9 cellular contexts compared by ENCODE assay signal in genomic region chr4:972651-973424, GRCh38. TPM values are rescaled to one million over a fixed set of nuclear protein-coding genes. Genes with fewer than 3 reads are reported as not detected.
DNase-seq lines count a peak whose midpoint lies in the region; TF ChIP-seq lines count a peak whose summit lies in the region.
"Had no signal": no experiment of that assay in that cellular context is flagged by ENCODE, and none has a peak within 500 bp of the region (broad histone marks: within the 10 kb centered on the region; RNA-seq: fewer than 3 reads in every experiment).

No MANE protein-coding gene starts in this region.

- CTCF ChIA-PET in PC-9 (lab: Charles Lee), result no interaction called here
- CTCF ChIA-PET in activated naive CD4-positive, alpha-beta T cell treated with anti-CD3 and anti-CD28 coated beads for 36 hours (lab: Charles Lee), result no interaction called here

- TF ChIP-seq CTCF in HFF-Myc (IDR thresholded peaks at IDR 0.05; ENCODE audit: low read depth, low read length, missing control alignments), result no peak
- TF ChIP-seq CTCF in PC-9 (conservative IDR thresholded peaks at IDR 0.05), result no peak
- TF ChIP-seq CTCF in hepatocyte (IDR thresholded peaks at IDR 0.05; ENCODE audit: poor library complexity), result no peak
- no peak for TF ChIP-seq CTCF in spleen (IDR thresholded peaks at IDR 0.05 in 8 of 11, conservative IDR thresholded peaks at IDR 0.05 in 3 of 11)

- no peaks in the 10 kb centered on the region for H3K27me3 Mint-ChIP-seq in activated naive CD4-positive, alpha-beta T cell treated with anti-CD3 and anti-CD28 coated beads for 36 hours (ENCODE audit: low read depth)

- no peak overlapping the region for H3K27ac Mint-ChIP-seq in activated naive CD4-positive, alpha-beta T cell treated with anti-CD3 and anti-CD28 coated beads for 36 hours

- H2AFZ ChIP-seq in PC-9, result peak overlapping the region; percentile 84
- no peak overlapping the region for H2AFZ ChIP-seq in hepatocyte

- H3K9ac ChIP-seq in ES-I3 (ENCODE audit: low read depth, low read length), result peak overlapping the region; percentile 48

- H3K4me1 Mint-ChIP-seq in activated naive CD4-positive, alpha-beta T cell treated with anti-CD3 and anti-CD28 coated beads for 36 hours (ENCODE audit: low read depth), result peaks cover 5% of the 10 kb centered on the region

- peak overlapping the region; percentile 59 for H3K4me3 Mint-ChIP-seq in activated naive CD4-positive, alpha-beta T cell treated with anti-CD3 and anti-CD28 coated beads for 36 hours

- no peak for TF ChIP-seq POLR2A in spleen (IDR thresholded peaks at IDR 0.05)

- BruUV-seq in PC-9 (replicated peaks; lab: Mats Ljungman, UMichigan), result no TSS peak

- H3K9me3 Mint-ChIP-seq in activated naive CD4-positive, alpha-beta T cell treated with anti-CD3 and anti-CD28 coated beads for 36 hours, result no peaks in the 10 kb centered on the region

- WGBS in hepatocyte (ENCODE audit: low lambda C conversion rate, missing lambda C conversion rate), result 2% methylated on average over 34 of the region's 65 CpGs
- WGBS in spleen, 5 donors, result 1 to 3% (median 1%) methylated on average over 15 to 65 of the region's 65 CpGs

- POLR2A ChIA-PET in PC-9 (lab: Charles Lee; ENCODE audit: unreplicated experiment), result interaction anchor here (0.6 kb wide), 1 partner anchor 374 kb away, joined by 3 read pairs; no protein-coding TSS in a partner anchor

- H3K9me3 ChIP-seq in ES-I3 (ENCODE audit: control insufficient read depth, insufficient read depth, low read length), result no peaks in the 10 kb centered on the region; the same call in 1 of the 2 replicates
- H3K9me3 ChIP-seq in PC-9 (ENCODE audit: insufficient read depth, low read depth), result no peaks in the 10 kb centered on the region
- no peaks in the 10 kb centered on the region for H3K9me3 ChIP-seq in hepatocyte (ENCODE audit: low read depth)
- H3K9me3 ChIP-seq in spleen, result no peaks in the 10 kb centered on the region

- intact Hi-C loops in PC-9 (cut with micrococcal nuclease; ENCODE audit: unreplicated experiment) (loop anchor here (5.0 kb wide), 1 partner anchor 41 kb away; the partner anchor contains the start of genes GAK and TMEM175), spleen (cut with DNase I; ENCODE audit: low total_unique reads) (loop anchor here (5.0 kb wide), 1 partner anchor 41 kb away; the partner anchor contains the start of genes GAK and TMEM175)
- intact Hi-C loops in activated naive CD4-positive, alpha-beta T cell treated with anti-CD3 and anti-CD28 coated beads for 36 hours (cut with micrococcal nuclease), result loop anchor here (1.0 kb wide), 4 partner anchors 14 to 268 kb away; partner anchors contain the start of genes IDUA and PCGF3

- H3K4me1 ChIP-seq in ES-I3 (ENCODE audit: insufficient read depth, low read length) (no peaks in the 10 kb centered on the region; the same call in 1 of the 2 replicates), PC-9 (replicated peaks; ENCODE audit: insufficient read depth) (peaks cover 14% of the 10 kb centered on the region), hepatocyte (ENCODE audit: insufficient read depth) (peaks cover 15% of the 10 kb centered on the region), spleen (peaks cover 13 to 59% (median 41%) of the 10 kb centered on the region in 6 donors)

- H3K4me3 ChIP-seq in HFF-Myc (replicated peaks; ENCODE audit: low read depth, low read length) (peak overlapping the region; percentile 68), PC-9 (peak overlapping the region; percentile 95), hepatocyte (peak overlapping the region; percentile 89), spleen (peak overlapping the region; percentile 72 to 95 (median 82))

- H3K36me3 Mint-ChIP-seq in activated naive CD4-positive, alpha-beta T cell treated with anti-CD3 and anti-CD28 coated beads for 36 hours (ENCODE audit: low read depth), result no peaks in the 10 kb centered on the region

- H3K27ac ChIP-seq in PC-9 (no peak overlapping the region), hepatocyte (no peak overlapping the region), spleen (peak overlapping the region in 7 of 8 donors; percentile 7 to 77 (median 51))

- peaks cover 4% of the 10 kb centered on the region; the same call in 1 of the 2 replicates for H3F3A ChIP-seq in PC-9 (ENCODE audit: insufficient read depth, low read depth)

- H3K36me3 ChIP-seq in ES-I3 (ENCODE audit: insufficient read depth, low read length) (no peaks in the 10 kb centered on the region), PC-9 (ENCODE audit: low read depth) (no peaks in the 10 kb centered on the region), hepatocyte (replicated peaks; ENCODE audit: insufficient read depth, low read depth) (no peaks in the 10 kb centered on the region), spleen (no peaks in the 10 kb centered on the region)

- H3K27me3 ChIP-seq in PC-9 (ENCODE audit: insufficient read depth, low read depth) (no peaks in the 10 kb centered on the region), hepatocyte (no peaks in the 10 kb centered on the region), spleen (replicated peaks in 1 of 7) (peaks cover 0 to 13% (median 0%) of the 10 kb centered on the region in 7 donors)

- no peak for DNase-seq in HFF-Myc (ENCODE audit: extremely low read depth, low read depth)
- peak in 1 of 2 experiments; percentile 42 for DNase-seq in PC-9
- peak; percentile 53 for DNase-seq in activated naive CD4-positive, alpha-beta T cell treated with anti-CD3 and anti-CD28 coated beads for 36 hours
- peak; percentile 57 for DNase-seq in hepatocyte (ENCODE audit: low spot score)
- peak; percentile 93 for DNase-seq in spleen
- DNase-seq in GDM1 (lab: John Stamatoyannopoulos, UW), result no peak
- no peak for DNase-seq in HCEC 1CT

- H3K79me2 ChIP-seq in PC-9 (ENCODE audit: low read depth), result peaks cover 6% of the 10 kb centered on the region; the same call in 1 of the 2 replicates
- peaks cover 13% of the 10 kb centered on the region for H3K79me2 ChIP-seq in hepatocyte

- H4K20me1 ChIP-seq in PC-9 (ENCODE audit: insufficient read depth) (peaks cover 20% of the 10 kb centered on the region), hepatocyte (ENCODE audit: insufficient read depth, poor library complexity, severe bottlenecking) (no peaks in the 10 kb centered on the region)

- no peaks in the 10 kb centered on the region for H3K9me2 ChIP-seq in PC-9 (ENCODE audit: insufficient read depth)
- H3K9me2 ChIP-seq in hepatocyte (replicated peaks; ENCODE audit: insufficient read depth), result no peaks in the 10 kb centered on the region

- H3K4me2 ChIP-seq in PC-9, result peak overlapping the region; percentile 94
- H3K4me2 ChIP-seq in hepatocyte, result peak overlapping the region; percentile 99

RNA-seq across cellular contexts. Expression of gene DGKQ, which starts 0.5 kb away (rescaled TPM):
- total RNA-seq in PC-9 (2021) (11.5 and 16.9 TPM in 2 replicates), hepatocyte (13.8 and 17.4 TPM in 2 replicates), spleen (10 to 100 TPM; 13.6 to 26.3 (median 17.0) TPM)
- total RNA-seq in activated naive CD4-positive, alpha-beta T cell treated with anti-CD3 and anti-CD28 coated beads for 36 hours, result 10 to 100 TPM; 10.8 to 11.1 TPM
- polyA plus RNA-seq in hepatocyte (20.7 and 21.1 TPM in 2 replicates), spleen (10 to 100 TPM in 1 of 3 donors, 1 to 10 TPM in 2; 6.3 to 15.4 (median 9.3) TPM)

RNA-seq across cellular contexts. Expression of gene IDUA, which starts 14.0 kb away (rescaled TPM):
- total RNA-seq in PC-9 (2021), result 46.6 and 74.7 TPM in 2 replicates
- 10 to 100 TPM in 1 of 2 experiments, 1 to 10 TPM in 1; 9.5 to 10.5 TPM for total RNA-seq in activated naive CD4-positive, alpha-beta T cell treated with anti-CD3 and anti-CD28 coated beads for 36 hours
- total RNA-seq in hepatocyte, result 13.1 and 15.5 TPM in 2 replicates
- polyA plus RNA-seq in hepatocyte, result 82.6 and 103 TPM in 2 replicates
- total RNA-seq in spleen, result 10 to 100 TPM; 18.3 to 58.3 (median 37.9) TPM
- 10 to 100 TPM; 11.5 to 26.5 (median 19.1) TPM for polyA plus RNA-seq in spleen

RNA-seq across cellular contexts. Expression of gene SLC26A1, which starts 20.4 kb away (rescaled TPM):
- total RNA-seq in PC-9 (2021) (0.53 and 1.3 TPM in 2 replicates), hepatocyte (11.9 and 12.6 TPM in 2 replicates), spleen (under 1 TPM in 6 of 7 donors, not detected in 1; 0.07 to 0.68 (median 0.19) TPM)
- not detected for total RNA-seq in activated naive CD4-positive, alpha-beta T cell treated with anti-CD3 and anti-CD28 coated beads for 36 hours
- polyA plus RNA-seq in hepatocyte (9.0 and 9.1 TPM in 2 replicates), spleen (under 1 TPM; 0.24 to 0.48 (median 0.30) TPM)
- total RNA-seq: activated CD8-positive, alpha-beta memory T cell treated with anti-CD3 and anti-CD28 coated beads for 36 hours had no signal

RNA-seq across cellular contexts. Expression of gene FGFRL1, which starts 38.6 kb away (rescaled TPM):
- 59.5 and 61.6 TPM in 2 replicates for total RNA-seq in PC-9 (2021)
- 1 to 10 TPM; 7.6 to 8.0 TPM for total RNA-seq in activated naive CD4-positive, alpha-beta T cell treated with anti-CD3 and anti-CD28 coated beads for 36 hours
- 23.1 and 28.1 TPM in 2 replicates for total RNA-seq in hepatocyte
- polyA plus RNA-seq in hepatocyte, result 27.8 and 34.0 TPM in 2 replicates
- 10 to 100 TPM in 5 of 7 donors, 1 to 10 TPM in 2; 7.9 to 20.6 (median 13.2) TPM for total RNA-seq in spleen
- polyA plus RNA-seq in spleen, result 1 to 10 TPM; 1.4 to 4.6 (median 1.5) TPM

RNA-seq across cellular contexts. Expression of gene TMEM175, which starts 40.6 kb away (rescaled TPM):
- 13.5 and 20.2 TPM in 2 replicates for total RNA-seq in PC-9 (2021)
- 10 to 100 TPM; 13.9 to 15.8 TPM for total RNA-seq in activated naive CD4-positive, alpha-beta T cell treated with anti-CD3 and anti-CD28 coated beads for 36 hours
- 14.8 and 15.5 TPM in 2 replicates for total RNA-seq in hepatocyte
- 31.4 and 49.7 TPM in 2 replicates for polyA plus RNA-seq in hepatocyte
- total RNA-seq in spleen, result 10 to 100 TPM; 38.2 to 76.8 (median 56.6) TPM
- 10 to 100 TPM; 59.4 to 83.9 (median 78.6) TPM for polyA plus RNA-seq in spleen

Comparison
In these comparisons a context has a peak if more than half of its experiments do, and no peak if none do; other contexts are left out.
1. DNase-seq: peak in activated naive CD4-positive, alpha-beta T cell treated with anti-CD3 and anti-CD28 coated beads for 36 hours (single experiment), hepatocyte (single experiment) and spleen (single experiment); none in HFF-Myc (single experiment), GDM1 (single experiment) and HCEC 1CT (single experiment).
2. H3K27ac ChIP-seq: peak in spleen (7 of 8); none in PC-9 (single experiment) and hepatocyte (single experiment).
3. Peak in every context shown above with its lines, with median percentiles within 50 percentile points of each other: H3K4me3 ChIP-seq.